In the genomic region with DNA sequence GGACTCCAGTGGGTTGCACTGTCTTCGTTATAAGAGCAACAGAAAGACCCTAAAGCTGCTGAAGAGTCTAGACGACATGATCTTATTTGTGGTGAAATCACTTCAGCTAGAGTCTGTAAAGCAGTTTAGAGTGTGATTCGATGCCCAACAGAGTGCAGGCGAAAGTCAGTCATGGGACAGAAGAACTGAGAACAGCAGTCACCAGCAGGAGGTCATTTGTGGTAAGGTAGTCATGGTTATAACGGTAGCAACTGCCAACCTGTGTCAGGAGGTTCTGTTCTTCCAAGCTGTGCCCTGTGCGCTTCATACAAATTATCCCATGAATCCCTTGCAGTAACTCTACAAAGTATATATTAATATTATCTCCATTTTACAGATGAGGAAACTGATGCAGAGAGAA, we compare ENCODE assay signal across 3 cellular contexts.
"Had no signal": no experiment of that assay in that cellular context is flagged by ENCODE, and none has a peak within 500 bp of the region (broad histone marks: within the 10 kb centered on the region; RNA-seq: fewer than 3 reads in every experiment).

No MANE protein-coding gene starts in this region.

- ATAC-seq: GM12878 had no signal

- DNase-seq: GDM1, GF-D8 had no signal

- H3K4me3 ChIP-seq: GM12878 had no signal
